In the genomic region with DNA sequence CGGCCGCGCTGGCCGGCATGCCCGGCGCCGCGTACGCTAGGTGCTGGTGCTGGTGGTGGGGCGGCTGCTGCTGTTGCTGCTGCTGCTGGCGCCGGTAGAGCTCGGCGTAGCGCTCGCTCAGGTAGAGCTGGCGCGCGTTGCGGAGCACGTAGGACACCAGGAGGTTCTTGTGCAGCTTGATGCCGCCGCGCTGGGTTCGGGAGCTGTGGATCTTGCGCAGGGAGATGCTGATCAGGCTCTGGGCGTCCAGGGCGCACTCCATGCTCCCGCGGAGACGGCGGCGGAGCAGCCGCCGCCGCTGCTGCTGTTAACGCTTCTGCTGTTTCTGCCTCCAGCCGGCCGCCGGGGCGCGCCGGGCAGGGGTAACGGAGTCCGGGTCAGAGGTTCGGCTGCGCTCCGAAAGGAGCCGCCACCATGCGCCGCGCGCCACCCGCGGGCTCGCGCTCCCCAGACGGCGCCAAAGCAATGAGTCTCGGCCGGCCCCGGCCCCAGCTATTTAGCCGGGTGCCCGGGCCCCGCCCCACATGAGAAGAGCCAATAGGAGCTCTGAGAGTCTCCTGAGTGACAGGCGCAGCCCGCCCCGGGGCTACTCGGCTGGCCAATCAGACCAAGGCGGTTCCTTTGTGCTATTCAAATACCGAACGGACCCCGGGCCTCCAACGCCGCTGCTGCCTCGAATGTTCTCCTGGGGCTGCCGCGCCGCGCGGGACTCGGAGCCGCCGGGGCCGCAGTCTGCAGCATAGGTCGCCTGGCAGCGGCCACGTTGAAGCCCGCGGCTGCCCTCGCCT, we compare ENCODE assay signal across 8 cellular contexts. TPM values are rescaled to one million over a fixed set of nuclear protein-coding genes. Genes with fewer than 3 reads are reported as not detected.
DNase-seq lines count a peak whose midpoint lies in the region; ATAC-seq, FAIRE-seq and TF ChIP-seq lines count a peak whose summit lies in the region.

A gene (minus strand): TSS at position 471 of the 788 bp plus-strand sequence. CDS start 209 bp downstream, at position 262.

- no peaks in the 10 kb centered on the region for H3K9me3 ChIP-seq in adrenal gland (replicated peaks in 1 of 3)
- no peaks in the 10 kb centered on the region for H3K9me3 ChIP-seq in heart right ventricle
- no peaks in the 10 kb centered on the region for H3K9me3 ChIP-seq in upper lobe of left lung

- TF ChIP-seq CTCF in adrenal gland (IDR thresholded peaks at IDR 0.05) = no peak
- peak in 3 of 9 donors; percentile 7 to 11 (median 10) for TF ChIP-seq CTCF in heart right ventricle (IDR thresholded peaks at IDR 0.05)
- peak in 1 of 6 experiments; percentile 9 for TF ChIP-seq CTCF in upper lobe of left lung (IDR thresholded peaks at IDR 0.05)

- H3K36me3 ChIP-seq in adrenal gland (replicated peaks in 1 of 2) (no peaks in the 10 kb centered on the region), heart right ventricle (peaks cover 0 to 6% (median 0%) of the 10 kb centered on the region in 9 donors), upper lobe of left lung (no peaks in the 10 kb centered on the region)

- H3K27me3 ChIP-seq in adrenal gland (no peaks in the 10 kb centered on the region), heart right ventricle (peaks cover 0 to 6% (median 0%) of the 10 kb centered on the region in 7 donors), upper lobe of left lung (no peaks in the 10 kb centered on the region)

- intact Hi-C loops in adrenal gland (cut with DNase I) = loop anchor here in 1 of 2 donors (2.0 to 10.0 kb wide), 2 partner anchors 287 to 431 kb away; no protein-coding TSS in a partner anchor
- intact Hi-C loops in heart right ventricle (cut with DNase I) = loop anchor here in 9 of 10 donors (2.0 to 10.0 kb wide), 14 partner anchors 36 to 427 kb away; no protein-coding TSS in a partner anchor
- intact Hi-C loops in posterior vena cava (cut with DNase I) = loop anchor here (5.0 to 10.0 kb wide), 4 partner anchors 36 to 317 kb away; no protein-coding TSS in a partner anchor

- no peak for TF ChIP-seq EP300 in upper lobe of left lung (IDR thresholded peaks at IDR 0.05)

- 0 to 3% (median 1%) methylated on average over 12 to 91 of the region's 91 CpGs for WGBS in adrenal gland, 4 donors
- WGBS in heart right ventricle, 2 donors = 0 to 1% methylated on average over 91 of the region's 91 CpGs
- WGBS in upper lobe of left lung, 2 donors = 0 to 1% methylated on average over 14 to 28 of the region's 91 CpGs

- TF ChIP-seq POLR2A in GM12892 (IDR thresholded peaks at IDR 0.05; ENCODE audit: low read depth, low read length) (peak; percentile 81; the same call in 1 of the 2 replicates), adrenal gland (IDR thresholded peaks at IDR 0.05) (peak; percentile 96), upper lobe of left lung (IDR thresholded peaks at IDR 0.05) (peak; percentile 75 to 98 (median 96))

- DNase-seq in GM12892 (ENCODE audit: insufficient read length) = peak; percentile 99
- DNase-seq in NCI-H1417 treated with DMSO at 0.1 percent for 48 hours (lab: John Stamatoyannopoulos, UW) = peak; percentile 87
- DNase-seq in T follicular helper cell (ENCODE audit: low read depth) = peak; percentile 87
- peak; percentile 95 to 99 (median 97) for DNase-seq in adrenal gland
- DNase-seq in heart right ventricle = peak; percentile 94
- peak; percentile 99 for DNase-seq in posterior vena cava (ENCODE audit: low spot score)
- DNase-seq in upper lobe of left lung = peak; percentile 97

- peak; percentile 86 for ATAC-seq in HG02798 (IDR thresholded peaks at IDR 0.05; ENCODE audit: poor library complexity, unreplicated experiment)
- ATAC-seq in heart right ventricle = peak; percentile 80 to 91 (median 84)
- ATAC-seq in upper lobe of left lung (ENCODE audit: low FRiP score in 2 of 2) = peak; percentile 89 to 92

- H3K27ac ChIP-seq in adrenal gland (peak within 1 kb of the TSS; percentile 93 to 99 (median 96)), heart right ventricle (peak within 1 kb of the TSS; percentile 96 to 100 (median 98)), upper lobe of left lung (peak within 1 kb of the TSS; percentile 91 to 98 (median 94))

- H3K4me1 ChIP-seq in adrenal gland (replicated peaks in 1 of 2) = peaks cover 11 to 32% of the 10 kb centered on the region in 2 donors
- H3K4me1 ChIP-seq in heart right ventricle = peaks cover 11 to 39% (median 29%) of the 10 kb centered on the region in 9 donors
- peaks cover 16 to 29% (median 22%) of the 10 kb centered on the region in 4 donors for H3K4me1 ChIP-seq in upper lobe of left lung

- FAIRE-seq in GM12892 (lab: Jason Lieb, UNC) = peak; percentile 60

- peak within 1 kb of the TSS; percentile 33 to 96 (median 82) for H3K4me3 ChIP-seq in adrenal gland
- peak within 1 kb of the TSS; percentile 72 to 100 (median 96) for H3K4me3 ChIP-seq in heart right ventricle
- H3K4me3 ChIP-seq in upper lobe of left lung = peak within 1 kb of the TSS; percentile 55 to 90 (median 80)

RNA-seq across cellular contexts. Expression of the gene that starts here (rescaled TPM):
- polyA plus RNA-seq in GM12892 (2012; ENCODE audit: missing spikeins) = not detected
- 10 to 100 TPM; 10.9 to 47.6 (median 18.6) TPM for total RNA-seq in adrenal gland
- polyA plus RNA-seq in adrenal gland = 100 to 1,000 TPM in 1 of 3 donors, 10 to 100 TPM in 1, under 1 TPM in 1; 0.46 to 168 (median 64.5) TPM
- 10 to 100 TPM in 1 of 10 donors, 1 to 10 TPM in 9; 1.2 to 13.7 (median 5.6) TPM for total RNA-seq in heart right ventricle
- 10 to 100 TPM in 1 of 2 donors, 1 to 10 TPM in 1; 5.0 to 26.3 TPM for polyA plus RNA-seq in heart right ventricle
- total RNA-seq in posterior vena cava = 10 to 100 TPM; 23.5 to 35.0 TPM
- total RNA-seq in upper lobe of left lung = 10 to 100 TPM in 3 of 6 donors, 1 to 10 TPM in 3; 3.7 to 17.0 (median 10.3) TPM

Comparison
In these comparisons a context has a peak if more than half of its experiments do, and no peak if none do; other contexts are left out.
1. Peak in every context shown above with its lines: DNase-seq, ATAC-seq, H3K4me3 ChIP-seq and H3K27ac ChIP-seq.